32 cellular contexts compared by ENCODE assay signal in genomic region chr2:125526093-125526492, GRCh38.
"Had no signal": no experiment of that assay in that cellular context is flagged by ENCODE, and none has a peak within 500 bp of the region (broad histone marks: within the 10 kb centered on the region; RNA-seq: fewer than 3 reads in every experiment).

No MANE protein-coding gene starts in this region.

- H3K9me3 ChIP-seq: Peyer's patch had no signal

- H3K4me1 ChIP-seq: Peyer's patch had no signal

- H3K27ac Mint-ChIP-seq: activated B cell treated with CpG ODN at 0.5 μM for 24 hours; activated CD4-positive, alpha-beta memory T cell treated with anti-CD3 and anti-CD28 coated beads, Interleukin-2, amount 10 ng/mL, durations not matched to agents 7 days and 5 days; activated CD8-positive, alpha-beta memory T cell treated with anti-CD3 and anti-CD28 coated beads, Interleukin-2, amount 10 ng/mL, durations not matched to agents 7 days and 5 days; activated naive CD4-positive, alpha-beta T cell treated with anti-CD3 and anti-CD28 coated beads, Interleukin-2, amount 10 ng/mL, durations not matched to agents 7 days and 5 days; activated naive CD8-positive, alpha-beta T cell; activated naive CD8-positive, alpha-beta T cell treated with anti-CD3 and anti-CD28 coated beads, Interleukin-2, amount 50 U/mL, for 24 hours had no signal

- H3K4me3 ChIP-seq: Peyer's patch had no signal

- H3K4me3 Mint-ChIP-seq: activated B cell treated with CpG ODN at 0.5 μM for 24 hours; activated CD4-positive, alpha-beta memory T cell treated with anti-CD3 and anti-CD28 coated beads, Interleukin-2, amount 10 ng/mL, durations not matched to agents 7 days and 5 days; activated CD8-positive, alpha-beta memory T cell treated with anti-CD3 and anti-CD28 coated beads, Interleukin-2, amount 10 ng/mL, durations not matched to agents 7 days and 5 days; activated naive CD4-positive, alpha-beta T cell treated with anti-CD3 and anti-CD28 coated beads, Interleukin-2, amount 10 ng/mL, durations not matched to agents 7 days and 5 days; activated naive CD8-positive, alpha-beta T cell; activated naive CD8-positive, alpha-beta T cell treated with anti-CD3 and anti-CD28 coated beads, Interleukin-2, amount 50 U/mL, for 24 hours had no signal

- H3K36me3 Mint-ChIP-seq: activated CD8-positive, alpha-beta memory T cell treated with anti-CD3 and anti-CD28 coated beads, Interleukin-2, amount 10 ng/mL, durations not matched to agents 7 days and 5 days; activated naive CD4-positive, alpha-beta T cell treated with anti-CD3 and anti-CD28 coated beads, Interleukin-2, amount 10 ng/mL, durations not matched to agents 7 days and 5 days; activated naive CD8-positive, alpha-beta T cell had no signal

- H3K4me1 Mint-ChIP-seq: activated B cell treated with CpG ODN at 0.5 μM for 24 hours; activated CD4-positive, alpha-beta memory T cell treated with anti-CD3 and anti-CD28 coated beads, Interleukin-2, amount 10 ng/mL, durations not matched to agents 7 days and 5 days; activated CD8-positive, alpha-beta memory T cell treated with anti-CD3 and anti-CD28 coated beads, Interleukin-2, amount 10 ng/mL, durations not matched to agents 7 days and 5 days; activated naive CD4-positive, alpha-beta T cell treated with anti-CD3 and anti-CD28 coated beads, Interleukin-2, amount 10 ng/mL, durations not matched to agents 7 days and 5 days; activated naive CD8-positive, alpha-beta T cell treated with anti-CD3 and anti-CD28 coated beads, Interleukin-2, amount 50 U/mL, for 24 hours had no signal

- H3K27me3 Mint-ChIP-seq: activated B cell treated with CpG ODN at 0.5 μM for 24 hours; activated CD4-positive, alpha-beta memory T cell treated with anti-CD3 and anti-CD28 coated beads, Interleukin-2, amount 10 ng/mL, durations not matched to agents 7 days and 5 days; activated CD8-positive, alpha-beta memory T cell treated with anti-CD3 and anti-CD28 coated beads, Interleukin-2, amount 10 ng/mL, durations not matched to agents 7 days and 5 days; activated naive CD4-positive, alpha-beta T cell treated with anti-CD3 and anti-CD28 coated beads, Interleukin-2, amount 10 ng/mL, durations not matched to agents 7 days and 5 days; activated naive CD8-positive, alpha-beta T cell; activated naive CD8-positive, alpha-beta T cell treated with anti-CD3 and anti-CD28 coated beads, Interleukin-2, amount 50 U/mL, for 24 hours had no signal

- DNase-seq: activated B cell treated with CpG ODN at 0.5 μM for 24 hours; activated CD4-positive, alpha-beta memory T cell treated with anti-CD3 and anti-CD28 coated beads, Interleukin-2, amount 10 ng/mL, durations not matched to agents 7 days and 5 days; activated CD4-positive, alpha-beta T cell treated with anti-CD3 and anti-CD28 coated beads for 4 hours; activated CD4-positive, CD25-positive, alpha-beta regulatory T cell treated with anti-CD3 and anti-CD28 coated beads, Interleukin-2, amount 50 U/mL, for 72 hours; activated CD8-positive, alpha-beta memory T cell treated with anti-CD3 and anti-CD28 coated beads for 24 hours; activated CD8-positive, alpha-beta memory T cell treated with anti-CD3 and anti-CD28 coated beads, Interleukin-2, amount 10 ng/mL, durations not matched to agents 7 days and 5 days; activated CD8-positive, alpha-beta memory T cell treated with anti-CD3 and anti-CD28 coated beads, Interleukin-2, amount 50 U/mL, for 48 hours; activated effector memory CD4-positive, alpha-beta T cell treated with Interleukin-2 at 50 U/mL for 16 hours; activated naive CD4-positive, alpha-beta T cell treated with anti-CD3 and anti-CD28 coated beads, Interleukin-2, amount 10 ng/mL, durations not matched to agents 7 days and 5 days; activated naive CD8-positive, alpha-beta T cell treated with anti-CD3 and anti-CD28 coated beads, Interleukin-2, amount 50 U/mL, for 24 hours; activated T-cell treated with anti-CD3 and anti-CD28 coated beads, Interleukin-2, amount 50 U/mL, for 48 hours; amniotic stem cell; aorta; brain microvascular endothelial cell; central memory CD4-positive, alpha-beta T cell; NCI-H1105; NCI-H1436; NCI-H1694; NCI-H1930; NCI-H2081 treated with DMSO at 0.1 percent for 48 hours; NCI-H345; NCI-H524 treated with DMSO at 0.1 percent for 48 hours; PC-3; Peyer's patch; RPMI8226; SIG-M5; T-helper 1 cell; T-helper 2 cell; T-helper 9 cell had no signal

- H3K27ac ChIP-seq: brain microvascular endothelial cell, Peyer's patch, VCaP had no signal

- ATAC-seq: activated CD8-positive, alpha-beta memory T cell treated with anti-CD3 and anti-CD28 coated beads, Interleukin-2, amount 10 ng/mL, durations not matched to agents 7 days and 5 days; activated naive CD8-positive, alpha-beta T cell treated with anti-CD3 and anti-CD28 coated beads, Interleukin-2, amount 50 U/mL, for 24 hours; PC-3; SK-N-SH treated with all-trans-retinoic acid at 6 μM for 48 hours had no signal

- H3K36me3 ChIP-seq: brain microvascular endothelial cell, Peyer's patch had no signal

- H3K27me3 ChIP-seq: brain microvascular endothelial cell, Peyer's patch had no signal
